Comparison of ENCODE assay signal across 1 cellular context in genomic region chr5:132459983-132460834, GRCh38.
TF ChIP-seq lines count a peak whose summit lies in the region.

No MANE protein-coding gene starts in this region.

TF ChIP-seq in HCT116, 20 proteins besides CTCF, POLR2A, EP300 and RAD21 (continued from another document):
- TF ChIP-seq ZFX (IDR thresholded peaks at IDR 0.05): no peak
- TF ChIP-seq MAX (IDR thresholded peaks at IDR 0.05): no peak
- TF ChIP-seq ATF3 (IDR thresholded peaks at IDR 0.05): no peak
- no peak for TF ChIP-seq POLR2AphosphoS5 (IDR thresholded peaks at IDR 0.05; ENCODE audit: low read depth, low read length)
